7 cellular contexts compared by ENCODE assay signal in genomic region chr17:76700627-76701470, GRCh38. TPM values are rescaled to one million over a fixed set of nuclear protein-coding genes. Genes with fewer than 3 reads are reported as not detected.
DNase-seq lines count a peak whose midpoint lies in the region; TF ChIP-seq lines count a peak whose summit lies in the region.

No MANE protein-coding gene starts in this region.

- intact Hi-C loops in spleen (cut with DNase I; ENCODE audit: low total_unique reads), result no loop called here

- H3K36me3 Mint-ChIP-seq in immature natural killer cell, result no peaks in the 10 kb centered on the region

- H3K27ac Mint-ChIP-seq in immature natural killer cell, result peak overlapping the region; percentile 65 to 89 (median 80)

- 58 to 73% (median 63%) methylated on average over 32 of the region's 32 CpGs for WGBS in spleen, 5 donors

- peak overlapping the region in 1 of 8 donors; percentile 31 for H3K4me3 ChIP-seq in spleen

- no peaks in the 10 kb centered on the region for H3K9me3 ChIP-seq in spleen

- H3K27me3 ChIP-seq in spleen (replicated peaks in 1 of 7), result no peaks in the 10 kb centered on the region

- no peak for TF ChIP-seq CTCF in spleen (IDR thresholded peaks at IDR 0.05 in 8 of 11, conservative IDR thresholded peaks at IDR 0.05 in 3 of 11)

- H3K4me3 Mint-ChIP-seq in immature natural killer cell, result peak overlapping the region in 3 of 5 donors; percentile 33 to 65 (median 62)

- TF ChIP-seq POLR2A in spleen (IDR thresholded peaks at IDR 0.05), result no peak

- DNase-seq in Kasumi-1 (lab: John Stamatoyannopoulos, UW) (peak; percentile 66 to 68), amniotic stem cell (lab: John Stamatoyannopoulos, UW) (peak; percentile 76), immature natural killer cell (peak in 1 of 3 donors; percentile 67), spleen (no peak), GDM1 (lab: John Stamatoyannopoulos, UW) (no peak)
- no peak for DNase-seq in stimulated activated CD4-positive, alpha-beta T cell treated with anti-CD3 and anti-CD28 coated beads, Interleukin-15, amount 100 ng/mL, for 24 hours
- no peak for DNase-seq in stimulated activated CD4-positive, alpha-beta T cell treated with anti-CD3 and anti-CD28 coated beads, Interleukin-2, amount 100 ng/mL, for 48 hours

- H3K27me3 Mint-ChIP-seq in immature natural killer cell (ENCODE audit: low read depth in 3 of 3), result peaks cover 3 to 6% (median 5%) of the 10 kb centered on the region in 3 donors

- peak overlapping the region; percentile 70 to 90 (median 80) for H3K27ac ChIP-seq in spleen

- peaks cover 8 to 82% (median 55%) of the 10 kb centered on the region in 6 donors for H3K4me1 ChIP-seq in spleen

- peaks cover 5 to 8% of the 10 kb centered on the region in 2 donors for H3K4me1 Mint-ChIP-seq in immature natural killer cell

- no peaks in the 10 kb centered on the region for H3K9me3 Mint-ChIP-seq in immature natural killer cell

- H3K36me3 ChIP-seq in spleen, result no peaks in the 10 kb centered on the region

RNA-seq across cellular contexts. Expression of gene MXRA7, which starts 9.9 kb away (rescaled TPM):
- polyA plus RNA-seq in immature natural killer cell (10 to 100 TPM; 23.6 to 60.6 (median 56.7) TPM), spleen (10 to 100 TPM; 37.8 to 66.2 (median 48.7) TPM)
- 100 to 1,000 TPM in 6 of 7 donors, 10 to 100 TPM in 1; 89.4 to 172 (median 121) TPM for total RNA-seq in spleen

RNA-seq across cellular contexts. Expression of gene JMJD6, which starts 25.6 kb away (rescaled TPM):
- polyA plus RNA-seq in immature natural killer cell (10 to 100 TPM; 20.3 to 38.5 (median 27.2) TPM), spleen (10 to 100 TPM; 21.4 to 37.3 (median 32.7) TPM)
- 10 to 100 TPM; 21.2 to 54.3 (median 38.6) TPM for total RNA-seq in spleen

RNA-seq across cellular contexts. Expression of gene METTL23, which starts 25.8 kb away (rescaled TPM):
- polyA plus RNA-seq in immature natural killer cell (100 to 1,000 TPM in 2 of 3 donors, 10 to 100 TPM in 1; 91.6 to 166 (median 133) TPM), spleen (10 to 100 TPM; 54.7 to 72.7 (median 57.0) TPM)
- total RNA-seq in spleen, result 10 to 100 TPM; 35.8 to 53.4 (median 49.1) TPM

RNA-seq across cellular contexts. Expression of gene SRSF2, which starts 36.3 kb away (rescaled TPM):
- 100 to 1,000 TPM in 2 of 3 donors, 10 to 100 TPM in 1; 100.0 to 134 (median 125) TPM for polyA plus RNA-seq in immature natural killer cell
- 100 to 1,000 TPM; 181 to 239 (median 202) TPM for total RNA-seq in spleen
- 100 to 1,000 TPM; 159 to 189 (median 161) TPM for polyA plus RNA-seq in spleen

RNA-seq across cellular contexts. Expression of gene MFSD11, which starts 37.1 kb away (rescaled TPM):
- polyA plus RNA-seq in immature natural killer cell (10 to 100 TPM; 25.2 to 48.0 (median 36.0) TPM), spleen (10 to 100 TPM in 1 of 3 donors, 1 to 10 TPM in 2; 6.9 to 11.3 (median 7.8) TPM)
- total RNA-seq in spleen, result 10 to 100 TPM; 22.8 to 45.4 (median 35.3) TPM

Comparison
In these comparisons a context has a peak if more than half of its experiments do, and no peak if none do; other contexts are left out.
1. DNase-seq: peak in Kasumi-1 (2 of 2) and amniotic stem cell (single experiment); none in spleen (single experiment), stimulated activated CD4-positive, alpha-beta T cell treated with anti-CD3 and anti-CD28 coated beads, Interleukin-15, amount 100 ng/mL, for 24 hours (single experiment), GDM1 (single experiment) and stimulated activated CD4-positive, alpha-beta T cell treated with anti-CD3 and anti-CD28 coated beads, Interleukin-2, amount 100 ng/mL, for 48 hours (0 of 2).